ENCODE assay signal across 19 cellular contexts in genomic region chr3:104885214-104885814, GRCh38.
DNase-seq lines count a peak whose midpoint lies in the region; ATAC-seq and TF ChIP-seq lines count a peak whose summit lies in the region.
"Had no signal": no experiment of that assay in that cellular context is flagged by ENCODE, and none has a peak within 500 bp of the region (broad histone marks: within the 10 kb centered on the region; RNA-seq: fewer than 3 reads in every experiment).

No MANE protein-coding gene starts in this region.

- ATAC-seq in HG02981 (IDR thresholded peaks at IDR 0.05; ENCODE audit: unreplicated experiment) (peak; percentile 54), PC-3 (peak; percentile 72)
- no peak for ATAC-seq in stimulated activated naive B cell treated with anti-CD40 and anti-IgM and Interleukin-4, amounts not matched to agents 10 μg/mL and 1 μg/mL and 100 μg/mL, for 72 hours (replicated peaks)
- ATAC-seq: activated CD8-positive, alpha-beta T cell treated with anti-CD3 and anti-CD28 coated beads for 36 hours; activated naive CD8-positive, alpha-beta T cell treated with anti-CD3 and anti-CD28 coated beads, Interleukin-2, amount 50 U/mL, for 24 hours; activated T-cell treated with anti-CD3 and anti-CD28 coated beads, Interleukin-2, amount 50 U/mL, for 72 hours; stimulated activated naive CD8-positive, alpha-beta T cell treated with anti-CD3 and anti-CD28 coated beads, Interleukin-15, amount 100 ng/mL, for 72 hours had no signal

- no peaks in the 10 kb centered on the region for H3K36me3 Mint-ChIP-seq in MCF 10A (ENCODE audit: insufficient read depth, unreplicated experiment)
- H3K36me3 Mint-ChIP-seq in stimulated activated naive B cell treated with anti-CD40 and anti-IgM and Interleukin-4, amounts not matched to agents 10 μg/mL and 1 μg/mL and 100 μg/mL, for 72 hours, result no peaks in the 10 kb centered on the region
- H3K36me3 Mint-ChIP-seq: CD4-positive, alpha-beta memory T cell; immature natural killer cell had no signal

- H3K9me2 ChIP-seq in PC-3 (replicated peaks; ENCODE audit: low read length), result no peaks in the 10 kb centered on the region

- H3K4me1 Mint-ChIP-seq in MCF 10A (ENCODE audit: insufficient read depth, unreplicated experiment), result no peaks in the 10 kb centered on the region
- peaks cover 6 to 13% of the 10 kb centered on the region in 2 donors for H3K4me1 Mint-ChIP-seq in stimulated activated naive B cell treated with anti-CD40 and anti-IgM and Interleukin-4, amounts not matched to agents 10 μg/mL and 1 μg/mL and 100 μg/mL, for 72 hours
- H3K4me1 Mint-ChIP-seq: activated naive CD8-positive, alpha-beta T cell treated with anti-CD3 and anti-CD28 coated beads, Interleukin-2, amount 50 U/mL, for 24 hours; CD4-positive, alpha-beta memory T cell; immature natural killer cell; nephron; stimulated activated naive CD8-positive, alpha-beta T cell treated with anti-CD3 and anti-CD28 coated beads, Interleukin-15, amount 100 ng/mL, for 72 hours had no signal

- WGBS in mammary epithelial cell (ENCODE audit: low coverage, missing lambda C conversion rate), result 97% methylated on average over 3 of the region's 3 CpGs
- 72 to 89% methylated on average over 2 to 3 of the region's 3 CpGs for WGBS in transverse colon (ENCODE audit: low coverage in 1 of 2), 2 donors

- no peaks in the 10 kb centered on the region for H4K20me1 ChIP-seq in mammary epithelial cell (ENCODE audit: insufficient read depth, low read length)
- no peaks in the 10 kb centered on the region for H4K20me1 ChIP-seq in PC-3 (ENCODE audit: low read length)

- no peak overlapping the region for H3K27ac Mint-ChIP-seq in MCF 10A (ENCODE audit: low read depth, unreplicated experiment)
- no peak overlapping the region for H3K27ac Mint-ChIP-seq in stimulated activated naive B cell treated with anti-CD40 and anti-IgM and Interleukin-4, amounts not matched to agents 10 μg/mL and 1 μg/mL and 100 μg/mL, for 72 hours
- H3K27ac Mint-ChIP-seq: activated CD8-positive, alpha-beta T cell treated with anti-CD3 and anti-CD28 coated beads for 36 hours; activated naive CD8-positive, alpha-beta T cell treated with anti-CD3 and anti-CD28 coated beads, Interleukin-2, amount 50 U/mL, for 24 hours; activated T-cell treated with anti-CD3 and anti-CD28 coated beads, Interleukin-2, amount 50 U/mL, for 72 hours; CD4-positive, alpha-beta memory T cell; immature natural killer cell; nephron; stimulated activated naive CD8-positive, alpha-beta T cell treated with anti-CD3 and anti-CD28 coated beads, Interleukin-15, amount 100 ng/mL, for 72 hours had no signal

- intact Hi-C loops in mammary epithelial cell (cut with micrococcal nuclease) (no loop called here), MCF 10A (cut with micrococcal nuclease) (no loop called here), PC-3 (cut with micrococcal nuclease) (loop anchor here (1.0 kb wide), 1 partner anchor 481 kb away; the partner anchor contains the start of gene ALCAM), transverse colon (cut with DNase I; ENCODE audit: low total_unique reads) (no loop called here)

- H3K4me3 ChIP-seq in mammary epithelial cell (replicated peaks in 1 of 3; ENCODE audit: insufficient read depth in 1 of 3, low read depth in 2 of 3, low read length in 3 of 3), result no peak overlapping the region
- peak overlapping the region; percentile 8; the same call in 1 of the 2 replicates for H3K4me3 ChIP-seq in PC-3 (ENCODE audit: low read length)
- no peak overlapping the region for H3K4me3 ChIP-seq in transverse colon
- H3K4me3 ChIP-seq: cardiac muscle cell, dorsolateral prefrontal cortex had no signal

- no peak for TF ChIP-seq EP300 in transverse colon (IDR thresholded peaks at IDR 0.05; ENCODE audit: low read depth)

- POLR2A ChIA-PET in MCF 10A (lab: Yijun Ruan, JAX), result no interaction called here
- POLR2A ChIA-PET in PC-3 (lab: Charles Lee; ENCODE audit: unreplicated experiment), result interaction anchor here (0.6 to 0.7 kb wide), 2 partner anchors 11 to 59 kb away, joined by 3 to 8 read pairs; no protein-coding TSS in a partner anchor

- H3K27me3 ChIP-seq in mammary epithelial cell (ENCODE audit: insufficient read depth, low read length), result no peaks in the 10 kb centered on the region
- no peaks in the 10 kb centered on the region for H3K27me3 ChIP-seq in PC-3 (ENCODE audit: low read length)
- no peaks in the 10 kb centered on the region for H3K27me3 ChIP-seq in transverse colon
- H3K27me3 ChIP-seq: cardiac muscle cell, dorsolateral prefrontal cortex had no signal

- in situ Hi-C loops in mammary epithelial cell (cut with MboI; ENCODE audit: low sequenced_read_pairs in 2 of 2) (no loop called here), transverse colon (cut with MboI; ENCODE audit: low pct_ligation_motif_present in 1 of 4, low pct_unique_long_range_greater_than_20kb in 1 of 4, low sequenced_read_pairs in 3 of 4) (no loop called here)

- no peaks in the 10 kb centered on the region for H3K27me3 Mint-ChIP-seq in MCF 10A (ENCODE audit: insufficient read depth, unreplicated experiment)
- no peaks in the 10 kb centered on the region for H3K27me3 Mint-ChIP-seq in stimulated activated naive B cell treated with anti-CD40 and anti-IgM and Interleukin-4, amounts not matched to agents 10 μg/mL and 1 μg/mL and 100 μg/mL, for 72 hours
- H3K27me3 Mint-ChIP-seq: activated CD8-positive, alpha-beta T cell treated with anti-CD3 and anti-CD28 coated beads for 36 hours; activated naive CD8-positive, alpha-beta T cell treated with anti-CD3 and anti-CD28 coated beads, Interleukin-2, amount 50 U/mL, for 24 hours; CD4-positive, alpha-beta memory T cell; stimulated activated naive CD8-positive, alpha-beta T cell treated with anti-CD3 and anti-CD28 coated beads, Interleukin-15, amount 100 ng/mL, for 72 hours had no signal

- dilution Hi-C loops in mammary epithelial cell (cut with HindIII; ENCODE audit: low sequenced_read_pairs), result no loop called here

- H3F3A ChIP-seq in PC-3 (ENCODE audit: low read length, unreplicated experiment), result no peaks in the 10 kb centered on the region

- H3K36me3 ChIP-seq in mammary epithelial cell (ENCODE audit: insufficient read depth, low read length), result no peaks in the 10 kb centered on the region
- no peaks in the 10 kb centered on the region for H3K36me3 ChIP-seq in PC-3 (ENCODE audit: low read depth, low read length)
- H3K36me3 ChIP-seq in transverse colon, result no peaks in the 10 kb centered on the region
- H3K36me3 ChIP-seq: cardiac muscle cell had no signal

- DNase-seq in mammary epithelial cell, result peak; percentile 28
- no peak for DNase-seq in MCF 10A (ENCODE audit: unreplicated experiment)
- peak; percentile 89 for DNase-seq in PC-3
- DNase-seq in DMS114 treated with DMSO at 0.1 percent for 48 hours (lab: John Stamatoyannopoulos, UW; ENCODE audit: unreplicated experiment), result no peak
- no peak for DNase-seq in stimulated activated naive B cell treated with anti-CD40 and anti-IgM and Interleukin-4, amounts not matched to agents 10 μg/mL and 1 μg/mL and 100 μg/mL, for 72 hours
- DNase-seq in activated CD4-positive, alpha-beta T cell treated with anti-CD3 and anti-CD28 coated beads, Interleukin-2, amount 50 U/mL, for 1 hour, result no peak
- no peak for DNase-seq in transverse colon
- DNase-seq: 8988T; activated CD8-positive, alpha-beta T cell treated with anti-CD3 and anti-CD28 coated beads for 36 hours; activated naive CD8-positive, alpha-beta T cell treated with anti-CD3 and anti-CD28 coated beads, Interleukin-2, amount 50 U/mL, for 24 hours; activated T-cell treated with anti-CD3 and anti-CD28 coated beads, Interleukin-2, amount 50 U/mL, for 72 hours; CD4-positive, alpha-beta memory T cell; dorsolateral prefrontal cortex; immature natural killer cell; MM.1S; stimulated activated naive CD8-positive, alpha-beta T cell treated with anti-CD3 and anti-CD28 coated beads, Interleukin-15, amount 100 ng/mL, for 72 hours had no signal

- no peak for TF ChIP-seq CTCF in mammary epithelial cell (conservative IDR thresholded peaks at IDR 0.05 in 1 of 2, IDR thresholded peaks at IDR 0.05 in 1 of 2; ENCODE audit: extremely low read depth in 1 of 2, insufficient read depth in 1 of 2, low read depth in 1 of 2, low read length in 2 of 2)
- TF ChIP-seq CTCF in MCF 10A (IDR thresholded peaks at IDR 0.05; ENCODE audit: unreplicated experiment), result no peak
- TF ChIP-seq CTCF in PC-3 (conservative IDR thresholded peaks at IDR 0.05; ENCODE audit: low read depth, low read length), result no peak
- TF ChIP-seq CTCF in transverse colon (IDR thresholded peaks at IDR 0.05), result no peak

- BruUV-seq in mammary epithelial cell (replicated peaks; lab: Mats Ljungman, UMichigan), result no TSS peak
- no TSS peak for BruUV-seq in MCF 10A (replicated peaks; lab: Mats Ljungman, UMichigan)
- BruUV-seq in PC-3 (replicated peaks; lab: Mats Ljungman, UMichigan), result no TSS peak

- no peak overlapping the region for H3K4me3 Mint-ChIP-seq in MCF 10A (ENCODE audit: unreplicated experiment)
- no peak overlapping the region for H3K4me3 Mint-ChIP-seq in stimulated activated naive B cell treated with anti-CD40 and anti-IgM and Interleukin-4, amounts not matched to agents 10 μg/mL and 1 μg/mL and 100 μg/mL, for 72 hours
- H3K4me3 Mint-ChIP-seq: activated CD8-positive, alpha-beta T cell treated with anti-CD3 and anti-CD28 coated beads for 36 hours; activated naive CD8-positive, alpha-beta T cell treated with anti-CD3 and anti-CD28 coated beads, Interleukin-2, amount 50 U/mL, for 24 hours; activated T-cell treated with anti-CD3 and anti-CD28 coated beads, Interleukin-2, amount 50 U/mL, for 72 hours; CD4-positive, alpha-beta memory T cell; immature natural killer cell; nephron; stimulated activated naive CD8-positive, alpha-beta T cell treated with anti-CD3 and anti-CD28 coated beads, Interleukin-15, amount 100 ng/mL, for 72 hours had no signal

- no peak overlapping the region for H3K27ac ChIP-seq in mammary epithelial cell (ENCODE audit: insufficient read depth, low read depth, low read length)
- peak overlapping the region; percentile 74 for H3K27ac ChIP-seq in PC-3 (ENCODE audit: low read length)
- no peak overlapping the region for H3K27ac ChIP-seq in transverse colon
- H3K27ac ChIP-seq: cardiac muscle cell, dorsolateral prefrontal cortex had no signal

- CTCF ChIA-PET in mammary epithelial cell (lab: Charles Lee; ENCODE audit: low non-redundant PET), result no interaction called here
- CTCF ChIA-PET in MCF 10A (lab: Yijun Ruan, JAX), result interaction anchor here (0.5 to 1.0 kb wide), 4 partner anchors 10 to 239 kb away, joined by 3 read pairs; no protein-coding TSS in a partner anchor
- CTCF ChIA-PET in PC-3 (lab: Charles Lee), result interaction anchor here (0.7 kb wide), 1 partner anchor 336 kb away, joined by 3 read pairs; no protein-coding TSS in a partner anchor

- H3K4me2 ChIP-seq in mammary epithelial cell (ENCODE audit: insufficient read depth, low read depth, low read length) (no peak overlapping the region), PC-3 (ENCODE audit: low read length) (peak overlapping the region; percentile 59)

- no peaks in the 10 kb centered on the region for H3K9me3 Mint-ChIP-seq in MCF 10A (ENCODE audit: unreplicated experiment)
- H3K9me3 Mint-ChIP-seq in stimulated activated naive B cell treated with anti-CD40 and anti-IgM and Interleukin-4, amounts not matched to agents 10 μg/mL and 1 μg/mL and 100 μg/mL, for 72 hours, result peaks cover 0 to 2% of the 10 kb centered on the region in 2 donors
- H3K9me3 Mint-ChIP-seq: activated CD8-positive, alpha-beta T cell treated with anti-CD3 and anti-CD28 coated beads for 36 hours; activated T-cell treated with anti-CD3 and anti-CD28 coated beads, Interleukin-2, amount 50 U/mL, for 72 hours; CD4-positive, alpha-beta memory T cell; nephron had no signal

- peaks cover 4% of the 10 kb centered on the region for H3K4me1 ChIP-seq in mammary epithelial cell (ENCODE audit: insufficient read depth, low read length)
- peaks cover 28% of the 10 kb centered on the region for H3K4me1 ChIP-seq in PC-3 (ENCODE audit: insufficient read depth, low read length)
- no peaks in the 10 kb centered on the region for H3K4me1 ChIP-seq in transverse colon

- H3K79me2 ChIP-seq in mammary epithelial cell (ENCODE audit: insufficient read depth, low read length), result no peaks in the 10 kb centered on the region
- H3K79me2 ChIP-seq in PC-3 (ENCODE audit: low read length), result no peaks in the 10 kb centered on the region

- TF ChIP-seq POLR2A in transverse colon (IDR thresholded peaks at IDR 0.05), result no peak

- H3K9ac ChIP-seq in mammary epithelial cell (ENCODE audit: insufficient read depth, low read length) (no peak overlapping the region), PC-3 (ENCODE audit: low read length) (no peak overlapping the region; the same call in 1 of the 2 replicates)

- no peak overlapping the region for H2AFZ ChIP-seq in mammary epithelial cell (ENCODE audit: low read depth, low read length)
- peak overlapping the region; percentile 22; the same call in 1 of the 2 replicates for H2AFZ ChIP-seq in PC-3 (ENCODE audit: low read length)

- H3K9me3 ChIP-seq in mammary epithelial cell (replicated peaks; ENCODE audit: insufficient read depth, low read length) (no peaks in the 10 kb centered on the region), PC-3 (ENCODE audit: low read length) (no peaks in the 10 kb centered on the region), transverse colon (no peaks in the 10 kb centered on the region)

Comparison
In these comparisons a context has a peak if more than half of its experiments do, and no peak if none do; other contexts are left out.
1. DNase-seq: peak in mammary epithelial cell (single experiment) and PC-3 (single experiment); none in MCF 10A (single experiment), DMS114 treated with DMSO at 0.1 percent for 48 hours (single experiment), stimulated activated naive B cell treated with anti-CD40 and anti-IgM and Interleukin-4, amounts not matched to agents 10 μg/mL and 1 μg/mL and 100 μg/mL, for 72 hours (single experiment), activated CD4-positive, alpha-beta T cell treated with anti-CD3 and anti-CD28 coated beads, Interleukin-2, amount 50 U/mL, for 1 hour (single experiment) and transverse colon (single experiment).
2. ATAC-seq: peak in HG02981 (single experiment) and PC-3 (single experiment); none in stimulated activated naive B cell treated with anti-CD40 and anti-IgM and Interleukin-4, amounts not matched to agents 10 μg/mL and 1 μg/mL and 100 μg/mL, for 72 hours (0 of 2).